8 cellular contexts compared by ENCODE assay signal in genomic region chr19:44164673-44165512, GRCh38. TPM values are rescaled to one million over a fixed set of nuclear protein-coding genes. Genes with fewer than 3 reads are reported as not detected.
DNase-seq lines count a peak whose midpoint lies in the region; ATAC-seq and TF ChIP-seq lines count a peak whose summit lies in the region.

ZNF226 (plus strand) TSS chr19:44165100; CDS start chr19:44170081, 4,981 bp downstream.

- H3K27ac ChIP-seq in esophagus squamous epithelium: peak within 1 kb of the TSS; percentile 79 to 92 (median 90)

- peak; percentile 94 for DNase-seq in DMS114 treated with DMSO at 0.1 percent for 48 hours (lab: John Stamatoyannopoulos, UW; ENCODE audit: unreplicated experiment)
- peak; percentile 97 for DNase-seq in KBM-7
- peak; percentile 84 for DNase-seq in activated T-cell treated with anti-CD3 and anti-CD28 coated beads, Interleukin-2, amount 50 U/mL, for 48 hours
- peak; percentile 50 for DNase-seq in esophagus squamous epithelium (lab: John Stamatoyannopoulos, UW)
- DNase-seq in myocyte (ENCODE audit: low read depth): peak; percentile 98
- DNase-seq in stimulated activated CD8-positive, alpha-beta memory T cell treated with anti-CD3 and anti-CD28 coated beads, Interleukin-7, amount 100 ng/mL, for 48 hours (ENCODE audit: extremely low read depth in 1 of 2, low read depth in 1 of 2): peak; percentile 55 to 81

- intact Hi-C loops in esophagus squamous epithelium (cut with DNase I): no loop called here

- in situ Hi-C loops in KBM-7 (cut with MboI; ENCODE audit: low pct_unique_long_range_greater_than_20kb, low sequenced_read_pairs): no loop called here

- TF ChIP-seq CTCF in esophagus squamous epithelium (IDR thresholded peaks at IDR 0.05): peak in 1 of 6 experiments; percentile 22

- H3K27me3 ChIP-seq in esophagus squamous epithelium: no peaks in the 10 kb centered on the region

- peak; percentile 86 for ATAC-seq in GM21529 (IDR thresholded peaks at IDR 0.05; ENCODE audit: unreplicated experiment)

- peaks cover 8 to 41% (median 13%) of the 10 kb centered on the region in 3 donors for H3K36me3 ChIP-seq in esophagus squamous epithelium

- H3K4me3 ChIP-seq in esophagus squamous epithelium: peak within 1 kb of the TSS; percentile 66 to 94 (median 79)

- TF ChIP-seq POLR2A in esophagus squamous epithelium (IDR thresholded peaks at IDR 0.05): peak in 1 of 4 donors; percentile 41

- 0 to 1% methylated on average over 22 to 30 of the region's 32 CpGs for WGBS in esophagus squamous epithelium, 2 donors

- peaks cover 0 to 77% (median 29%) of the 10 kb centered on the region in 3 donors for H3K9me3 ChIP-seq in esophagus squamous epithelium

- peaks cover 6 to 24% (median 9%) of the 10 kb centered on the region in 3 donors for H3K4me1 ChIP-seq in esophagus squamous epithelium

TF ChIP-seq in PFSK-1, 5 proteins besides CTCF, POLR2A, EP300 and RAD21:
- no peak for TF ChIP-seq REST (IDR thresholded peaks at IDR 0.05; ENCODE audit: insufficient read depth in 1 of 2, low read depth in 2 of 2, low read length in 2 of 2)
- TF ChIP-seq SIN3A (IDR thresholded peaks at IDR 0.05; ENCODE audit: borderline replicate concordance, insufficient read depth, low read length): no peak
- peak; percentile 86 for TF ChIP-seq TAF1 (IDR thresholded peaks at IDR 0.05; ENCODE audit: borderline replicate concordance, insufficient read depth, low read length)
- TF ChIP-seq POLR2AphosphoS5 (IDR thresholded peaks at IDR 0.05; ENCODE audit: low read depth, low read length): peak; percentile 86
- TF ChIP-seq FOXP2 (optimal IDR thresholded peaks at IDR 0.05; ENCODE audit: borderline replicate concordance, extremely low read depth, extremely low read length, insufficient read depth): peak; percentile 45
TF ChIP-seq in PFSK-1: peak in this region for 3.

RNA-seq across cellular contexts. Expression of gene ZNF226, which starts in this region (rescaled TPM):
- polyA plus RNA-seq in PFSK-1 (2012; ENCODE audit: insufficient read length, low read depth): 7.4 TPM
- total RNA-seq in esophagus squamous epithelium (10 to 100 TPM in 3 of 4 donors, 1 to 10 TPM in 1; 9.9 to 23.8 (median 12.9) TPM), myocyte (18.9 and 23.2 TPM in 2 replicates)
- polyA plus RNA-seq in myocyte (2012): 33.2 TPM

Comparison
In these comparisons a context has a peak if more than half of its experiments do, and no peak if none do; other contexts are left out.
1. Peak in every context shown above with its lines: DNase-seq, ATAC-seq, H3K4me3 ChIP-seq and H3K27ac ChIP-seq.